ENCODE assay signal across 11 cellular contexts in the genomic region with DNA sequence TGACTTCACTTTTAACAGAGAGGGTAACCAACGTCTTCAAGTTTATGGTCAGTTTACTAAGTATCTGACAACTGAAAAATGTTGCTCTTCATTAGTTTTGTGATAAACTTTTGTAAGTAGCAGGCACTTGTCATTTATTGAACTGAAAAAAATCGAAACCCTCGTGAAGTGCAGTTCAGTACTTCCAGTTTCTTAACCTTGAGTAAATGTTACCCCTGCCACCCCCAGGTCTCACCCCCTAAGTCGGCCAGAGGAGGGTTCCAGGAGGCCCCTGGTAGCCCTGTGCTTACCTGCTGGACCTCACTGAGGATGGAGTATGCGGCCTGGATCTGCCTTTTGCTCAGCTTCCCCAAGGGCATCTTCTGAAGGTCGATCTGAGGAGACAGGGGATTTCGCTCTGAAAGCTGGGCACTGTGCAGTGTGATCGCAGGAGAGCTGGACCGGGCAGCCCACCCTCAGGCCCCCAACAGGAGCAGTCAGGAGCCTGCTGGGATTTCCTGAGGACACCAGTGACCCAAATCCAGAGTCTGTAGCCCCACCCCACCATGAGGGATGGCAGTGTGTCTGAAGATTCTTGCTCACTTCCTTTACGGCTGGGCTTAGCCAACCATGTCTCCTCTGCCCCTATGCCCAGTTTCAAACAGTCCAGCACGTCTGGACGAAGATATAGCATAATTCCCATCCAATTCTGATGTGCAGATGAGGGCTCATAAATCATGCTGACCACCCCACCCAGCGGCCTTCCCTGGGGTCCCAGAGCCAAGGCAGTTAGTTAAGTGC. TPM values are rescaled to one million over a fixed set of nuclear protein-coding genes. Genes with fewer than 3 reads are reported as not detected.
DNase-seq lines count a peak whose midpoint lies in the region; ATAC-seq and TF ChIP-seq lines count a peak whose summit lies in the region.
"Had no signal": no experiment of that assay in that cellular context is flagged by ENCODE, and none has a peak within 500 bp of the region (broad histone marks: within the 10 kb centered on the region; RNA-seq: fewer than 3 reads in every experiment).

No MANE protein-coding gene starts in this region.

- TF ChIP-seq CTCF in left ventricle myocardium inferior (IDR thresholded peaks at IDR 0.05; ENCODE audit: borderline replicate concordance) (no peak), heart left ventricle (IDR thresholded peaks at IDR 0.05) (no peak), adrenal gland (IDR thresholded peaks at IDR 0.05) (no peak)

- ATAC-seq in heart left ventricle (no peak), GM21723 (IDR thresholded peaks at IDR 0.05; ENCODE audit: unreplicated experiment) (peak; percentile 76), HG03432 (IDR thresholded peaks at IDR 0.05; ENCODE audit: unreplicated experiment) (peak; percentile 79), GM19467 (IDR thresholded peaks at IDR 0.05; ENCODE audit: unreplicated experiment) (no peak)
- ATAC-seq: natural killer cell had no signal

- H3K27ac ChIP-seq in left ventricle myocardium inferior (replicated peaks) (peak overlapping the region; percentile 74), heart left ventricle (peak overlapping the region in 2 of 12 donors; percentile 13 to 57), adrenal gland (no peak overlapping the region)

- 81 to 86% (median 83%) methylated on average over 10 to 13 of the region's 13 CpGs for WGBS in heart left ventricle, 4 donors
- WGBS in adrenal gland, 4 donors = 85 to 89% (median 87%) methylated on average over 6 to 13 of the region's 13 CpGs

- no peaks in the 10 kb centered on the region for H3K27me3 ChIP-seq in left ventricle myocardium inferior (ENCODE audit: low read depth)
- H3K27me3 ChIP-seq in heart left ventricle = no peaks in the 10 kb centered on the region
- no peaks in the 10 kb centered on the region for H3K27me3 ChIP-seq in adrenal gland

- H3K4me1 ChIP-seq in left ventricle myocardium inferior (peaks cover 61% of the 10 kb centered on the region), heart left ventricle (peaks cover 0 to 47% (median 7%) of the 10 kb centered on the region in 12 donors), adrenal gland (replicated peaks in 1 of 2) (no peaks in the 10 kb centered on the region)

- TF ChIP-seq POLR2A in heart left ventricle (IDR thresholded peaks at IDR 0.05) = no peak
- TF ChIP-seq POLR2A in adrenal gland (IDR thresholded peaks at IDR 0.05) = no peak

- intact Hi-C loops in left ventricle myocardium inferior (cut with micrococcal nuclease) = no loop called here
- intact Hi-C loops in heart left ventricle (cut with DNase I) = no loop called here
- intact Hi-C loops in adrenal gland (cut with DNase I) = no loop called here

- H3K9me3 ChIP-seq in left ventricle myocardium inferior (replicated peaks) (no peaks in the 10 kb centered on the region), heart left ventricle (no peaks in the 10 kb centered on the region), adrenal gland (replicated peaks in 1 of 3) (no peaks in the 10 kb centered on the region)

- DNase-seq in left ventricle myocardium inferior (no peak), heart left ventricle (no peak), adrenal gland (no peak), hepatic stellate cell (ENCODE audit: low spot score) (no peak)
- no peak for DNase-seq in activated CD4-positive, alpha-beta T cell treated with anti-CD3 and anti-CD28 coated beads, Interleukin-2, amount 50 U/mL, for 1 hour
- DNase-seq: natural killer cell; NK-92 treated with Interleukin-12 subunit alpha and Interleukin-12 subunit beta, amount 100 ng/mL, for 24 hours; T-helper 1 cell had no signal

- H3K4me3 ChIP-seq in left ventricle myocardium inferior (no peak overlapping the region), heart left ventricle (no peak overlapping the region), adrenal gland (no peak overlapping the region)

- H3K36me3 ChIP-seq in left ventricle myocardium inferior (peaks cover 88% of the 10 kb centered on the region), heart left ventricle (peaks cover 0 to 100% (median 90%) of the 10 kb centered on the region in 9 donors), adrenal gland (replicated peaks in 1 of 2) (peaks cover 0 to 92% of the 10 kb centered on the region in 2 donors)

RNA-seq across cellular contexts. Expression of a gene that starts 37.6 kb away (rescaled TPM):
- total RNA-seq in left ventricle myocardium inferior = 138 TPM
- 100 to 1,000 TPM in 8 of 9 donors, 10 to 100 TPM in 1; 98.8 to 168 (median 111) TPM for total RNA-seq in heart left ventricle
- polyA plus RNA-seq in heart left ventricle = 100 to 1,000 TPM in 1 of 2 donors, 10 to 100 TPM in 1; 50.4 to 140 TPM
- total RNA-seq in adrenal gland = 100 to 1,000 TPM in 4 of 8 donors, 10 to 100 TPM in 4; 56.0 to 150 (median 89.8) TPM
- polyA plus RNA-seq in adrenal gland = 10 to 100 TPM; 15.3 to 66.1 (median 19.6) TPM

Comparison
In these comparisons a context has a peak if more than half of its experiments do, and no peak if none do; other contexts are left out.
1. ATAC-seq: peak in GM21723 (single experiment) and HG03432 (single experiment); none in heart left ventricle (0 of 4) and GM19467 (single experiment).